Comparison of ENCODE assay signal across 1 cellular context in genomic region chr1:31934706-31935629, GRCh38.
TF ChIP-seq lines count a peak whose summit lies in the region.

No MANE protein-coding gene starts in this region.

TF ChIP-seq in K562, 482 proteins besides CTCF, POLR2A, EP300 and RAD21 (continued from another document):
- TF ChIP-seq HMBOX1 (IDR thresholded peaks at IDR 0.05) (0 out of 2 replicates have a peak, but pooled peaks have one; percentile 39), SRSF9 (IDR thresholded peaks at IDR 0.05; ENCODE audit: borderline replicate concordance, low read depth, low read length) (no peak), DLX4 (CRISPR knock-in tag; IDR thresholded peaks at IDR 0.05) (no peak), GTF2E2 (tag; IDR thresholded peaks at IDR 0.05) (no peak)
